ENCODE assay signal across 9 cellular contexts in genomic region chr4:94412019-94413017, GRCh38. TPM values are rescaled to one million over a fixed set of nuclear protein-coding genes. Genes with fewer than 3 reads are reported as not detected.
DNase-seq lines count a peak whose midpoint lies in the region; ATAC-seq and TF ChIP-seq lines count a peak whose summit lies in the region.
"Had no signal": no experiment of that assay in that cellular context is flagged by ENCODE, and none has a peak within 500 bp of the region (broad histone marks: within the 10 kb centered on the region; RNA-seq: fewer than 3 reads in every experiment).

No MANE protein-coding gene starts in this region.

- H3K36me3 ChIP-seq in neural progenitor cell, result no peaks in the 10 kb centered on the region

- ATAC-seq in sciatic nerve, result no peak

- H3K27me3 ChIP-seq in neural progenitor cell, result no peaks in the 10 kb centered on the region

- no peaks in the 10 kb centered on the region for H4K20me1 ChIP-seq in neural progenitor cell (ENCODE audit: low read depth)

- H3K9me3 ChIP-seq in neural progenitor cell (ENCODE audit: low read depth), result no peaks in the 10 kb centered on the region

- no peak overlapping the region for H3K4me3 ChIP-seq in neural progenitor cell

- no peaks in the 10 kb centered on the region for H3K4me1 ChIP-seq in neural progenitor cell

- no peak overlapping the region for H3K4me2 ChIP-seq in neural progenitor cell

- no peaks in the 10 kb centered on the region for H3F3A ChIP-seq in neural progenitor cell (ENCODE audit: low read depth)

- no peak overlapping the region for H3K27ac ChIP-seq in neural progenitor cell

- DNase-seq in CD1c-positive myeloid dendritic cell (ENCODE audit: extremely low spot score), result peak; percentile 18
- peak; percentile 6 for DNase-seq in NCI-H2227 treated with DMSO at 0.1 percent for 48 hours (lab: John Stamatoyannopoulos, UW)
- DNase-seq in dermis microvascular lymphatic vessel endothelial cell (ENCODE audit: low read depth in 2 of 2), result peak; percentile 84 to 97
- DNase-seq in neural progenitor cell (ENCODE audit: low spot score), result no peak
- DNase-seq in HPDE6-E6E7 (ENCODE audit: extremely low spot score), result no peak
- DNase-seq in sciatic nerve (ENCODE audit: low spot score), result no peak
- DNase-seq in iPS-NIHi11 (ENCODE audit: low spot score), result no peak
- no peak for DNase-seq in stimulated activated naive CD4-positive, alpha-beta T cell (lab: John Stamatoyannopoulos, UW)

- H3K27me3 Mint-ChIP-seq in neural progenitor cell (ENCODE audit: insufficient read depth, low read depth), result no peaks in the 10 kb centered on the region

- H3K4me1 Mint-ChIP-seq in neural progenitor cell, result peaks cover 7% of the 10 kb centered on the region

- no peak overlapping the region for H3K4me3 Mint-ChIP-seq in neural progenitor cell

- H3K27ac Mint-ChIP-seq in neural progenitor cell, result no peak overlapping the region

- no peaks in the 10 kb centered on the region for H3K79me2 ChIP-seq in neural progenitor cell (ENCODE audit: low read depth)

- peak overlapping the region; percentile 28 for H2AFZ ChIP-seq in neural progenitor cell (replicated peaks)

- intact Hi-C loops in sciatic nerve (cut with DNase I), result no loop called here

- H3K36me3 Mint-ChIP-seq in neural progenitor cell, result peaks cover 3% of the 10 kb centered on the region

- H3K9ac ChIP-seq in neural progenitor cell, result no peak overlapping the region

- no peak for TF ChIP-seq CTCF in neural progenitor cell (IDR thresholded peaks at IDR 0.05)

- H3K9me3 Mint-ChIP-seq in neural progenitor cell, result peaks cover 7% of the 10 kb centered on the region

RNA-seq across cellular contexts. Expression of gene PDLIM5, which starts 39.4 kb away (rescaled TPM):
- total RNA-seq in dermis microvascular lymphatic vessel endothelial cell (71.0 and 78.5 TPM in 2 replicates), neural progenitor cell (ENCODE audit: low replicate concordance) (48.6 and 68.4 TPM in 2 replicates), sciatic nerve (211 TPM)
- total RNA-seq: G401 had no signal

Comparison
In these comparisons a context has a peak if more than half of its experiments do, and no peak if none do; other contexts are left out.
1. DNase-seq: peak in CD1c-positive myeloid dendritic cell (single experiment), NCI-H2227 treated with DMSO at 0.1 percent for 48 hours (single experiment) and dermis microvascular lymphatic vessel endothelial cell (2 of 2); none in neural progenitor cell (single experiment), HPDE6-E6E7 (single experiment), sciatic nerve (single experiment), iPS-NIHi11 (single experiment) and stimulated activated naive CD4-positive, alpha-beta T cell (0 of 6).